Comparison of ENCODE assay signal across 14 cellular contexts in the genomic region with DNA sequence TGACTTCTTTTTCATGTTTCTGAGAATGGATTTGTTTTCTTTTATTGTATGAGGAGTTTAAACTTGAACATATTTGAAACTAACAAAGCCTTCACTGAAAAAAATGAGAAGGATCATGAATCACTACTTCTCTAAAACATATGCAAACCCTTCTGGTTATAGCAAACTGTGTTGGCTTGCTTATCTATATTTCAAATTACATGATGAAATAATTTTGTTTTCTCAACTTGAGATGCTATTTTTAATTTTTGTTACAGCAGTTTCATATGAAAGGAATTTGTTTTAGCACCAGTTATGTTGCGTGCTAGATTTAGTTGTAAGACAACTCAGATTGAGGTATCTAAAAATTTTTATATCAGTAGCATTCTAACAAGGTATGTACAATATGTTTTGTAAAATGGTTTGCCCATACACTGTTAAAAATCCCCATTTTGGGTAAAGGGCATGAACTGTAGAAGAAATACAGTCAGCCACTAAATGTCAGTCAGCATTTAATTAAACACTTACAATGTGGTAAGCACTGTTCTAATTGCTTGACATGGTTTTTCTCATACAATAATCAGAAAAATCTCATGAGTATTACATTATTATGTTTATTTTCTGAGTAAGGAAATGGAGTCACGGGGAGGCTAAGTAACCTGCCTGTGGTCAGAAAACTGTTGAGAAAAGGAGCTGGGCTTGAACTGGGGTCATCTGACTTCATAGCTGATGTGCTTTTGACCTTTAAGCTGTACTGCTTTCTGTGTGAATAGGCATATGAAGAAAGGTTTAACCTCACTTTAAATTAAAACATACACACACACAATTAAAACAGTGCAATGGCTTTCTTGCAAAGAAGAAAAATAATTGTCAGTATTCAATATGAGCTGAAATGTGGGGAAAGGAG.
DNase-seq lines count a peak whose midpoint lies in the region; ATAC-seq and TF ChIP-seq lines count a peak whose summit lies in the region.
"Had no signal": no experiment of that assay in that cellular context is flagged by ENCODE, and none has a peak within 500 bp of the region (broad histone marks: within the 10 kb centered on the region; RNA-seq: fewer than 3 reads in every experiment).

No MANE protein-coding gene starts in this region.

- intact Hi-C loops in esophagus muscularis mucosa (cut with DNase I): no loop called here

- peak; percentile 75 for DNase-seq in AG10803 (ENCODE audit: low read depth)
- DNase-seq in NCI-H69 (lab: John Stamatoyannopoulos, UW): peak; percentile 7
- no peak for DNase-seq in esophagus muscularis mucosa (ENCODE audit: extremely low spot score)
- no peak for DNase-seq in OCI-M2 (lab: John Stamatoyannopoulos, UW; ENCODE audit: unreplicated experiment)
- DNase-seq in SKM-1 treated with dmso at 0.1 percent for 144 hours (lab: John Stamatoyannopoulos, UW; ENCODE audit: unreplicated experiment): no peak
- DNase-seq: DMS79; effector memory CD8-positive, alpha-beta T cell; sigmoid colon; T-helper 2 cell had no signal

- H3K4me3 ChIP-seq in AG10803 (ENCODE audit: low read length): no peak overlapping the region
- no peak overlapping the region for H3K4me3 ChIP-seq in esophagus muscularis mucosa
- H3K4me3 ChIP-seq: K562, sigmoid colon had no signal

- 51% methylated on average over 2 of the region's 2 CpGs for WGBS in esophagus muscularis mucosa

- TF ChIP-seq CTCF in AG10803 (conservative IDR thresholded peaks at IDR 0.05; ENCODE audit: low read length): no peak
- no peak for TF ChIP-seq CTCF in esophagus muscularis mucosa (IDR thresholded peaks at IDR 0.05)
- no peak for TF ChIP-seq CTCF in nephron (IDR thresholded peaks at IDR 0.05; ENCODE audit: unreplicated experiment in 3 of 3)

- H3K27ac Mint-ChIP-seq in nephron: peak overlapping the region; percentile 87 to 93 (median 88)
- H3K27ac Mint-ChIP-seq: activated naive CD8-positive, alpha-beta T cell had no signal

- no peak for TF ChIP-seq EP300 in esophagus muscularis mucosa (IDR thresholded peaks at IDR 0.05)

- peaks cover 36 to 71% (median 64%) of the 10 kb centered on the region in 4 donors for H3K4me1 ChIP-seq in esophagus muscularis mucosa

- peaks cover 6% of the 10 kb centered on the region for H3K36me3 Mint-ChIP-seq in nephron (ENCODE audit: low read depth)
- H3K36me3 Mint-ChIP-seq: activated naive CD8-positive, alpha-beta T cell had no signal

- peak overlapping the region; percentile 54 to 65 (median 55) for H3K27ac ChIP-seq in esophagus muscularis mucosa (replicated peaks in 1 of 4)

- no peak for ATAC-seq in HG02840 (IDR thresholded peaks at IDR 0.05; ENCODE audit: low FRiP score, unreplicated experiment)
- no peak for ATAC-seq in HG03520 (IDR thresholded peaks at IDR 0.05; ENCODE audit: unreplicated experiment)
- ATAC-seq: effector memory CD8-positive, alpha-beta T cell had no signal

- TF ChIP-seq POLR2A in esophagus muscularis mucosa (IDR thresholded peaks at IDR 0.05; ENCODE audit: low read depth): no peak

- H3K36me3 ChIP-seq in esophagus muscularis mucosa: no peaks in the 10 kb centered on the region
- H3K36me3 ChIP-seq: sigmoid colon had no signal

- peaks cover 0 to 5% (median 2%) of the 10 kb centered on the region in 4 donors for H3K9me3 ChIP-seq in esophagus muscularis mucosa
- H3K9me3 ChIP-seq: sigmoid colon had no signal

- H3K9me3 Mint-ChIP-seq in nephron: no peaks in the 10 kb centered on the region
- H3K9me3 Mint-ChIP-seq: effector memory CD8-positive, alpha-beta T cell had no signal

- H3K27me3 Mint-ChIP-seq in nephron (ENCODE audit: low read depth): no peaks in the 10 kb centered on the region
- H3K27me3 Mint-ChIP-seq: activated naive CD8-positive, alpha-beta T cell; effector memory CD8-positive, alpha-beta T cell had no signal

- peak overlapping the region in 1 of 3 experiments; percentile 16 for H3K4me3 Mint-ChIP-seq in nephron
- H3K4me3 Mint-ChIP-seq: activated naive CD8-positive, alpha-beta T cell; effector memory CD8-positive, alpha-beta T cell had no signal

- H3K4me1 Mint-ChIP-seq in nephron: peaks cover 57% of the 10 kb centered on the region

- no peaks in the 10 kb centered on the region for H3K27me3 ChIP-seq in esophagus muscularis mucosa
- H3K27me3 ChIP-seq: sigmoid colon had no signal

Comparison
In these comparisons a context has a peak if more than half of its experiments do, and no peak if none do; other contexts are left out.
1. DNase-seq: peak in AG10803 (single experiment) and NCI-H69 (single experiment); none in esophagus muscularis mucosa (single experiment), OCI-M2 (single experiment) and SKM-1 treated with dmso at 0.1 percent for 144 hours (single experiment).